ENCODE assay signal across 11 cellular contexts in genomic region chr1:159853417-159853816, GRCh38. TPM values are rescaled to one million over a fixed set of nuclear protein-coding genes. Genes with fewer than 3 reads are reported as not detected.
DNase-seq lines count a peak whose midpoint lies in the region; ATAC-seq and TF ChIP-seq lines count a peak whose summit lies in the region.
"Had no signal": no experiment of that assay in that cellular context is flagged by ENCODE, and none has a peak within 500 bp of the region (broad histone marks: within the 10 kb centered on the region; RNA-seq: fewer than 3 reads in every experiment).

No MANE protein-coding gene starts in this region.

- H3K27me3 Mint-ChIP-seq in neural progenitor cell (ENCODE audit: insufficient read depth, low read depth): peaks cover 36% of the 10 kb centered on the region

- H3K9me3 ChIP-seq in HUES6 (ENCODE audit: control insufficient read depth, insufficient read depth, low read depth, low read length): no peaks in the 10 kb centered on the region
- no peaks in the 10 kb centered on the region for H3K9me3 ChIP-seq in neural progenitor cell (ENCODE audit: low read depth)

- peak overlapping the region; percentile 87 for H3K4me3 Mint-ChIP-seq in neural progenitor cell

- TF ChIP-seq CTCF in dorsolateral prefrontal cortex (IDR thresholded peaks at IDR 0.05 in 54 of 56, conservative IDR thresholded peaks at IDR 0.05 in 2 of 56; ENCODE audit: low read depth in 1 of 56, partially characterized antibody in 56 of 56) (no peak), neural progenitor cell (IDR thresholded peaks at IDR 0.05) (no peak)

- H3K9ac ChIP-seq in HUES6 (ENCODE audit: low read length) (no peak overlapping the region), neural progenitor cell (no peak overlapping the region)

- H3K9me3 Mint-ChIP-seq in neural progenitor cell: peaks cover 3% of the 10 kb centered on the region

- H3K4me1 ChIP-seq in HUES6 (ENCODE audit: control insufficient read depth, insufficient read depth, low read length) (peaks cover 5% of the 10 kb centered on the region; the same call in 1 of the 2 replicates), neural progenitor cell (peaks cover 10% of the 10 kb centered on the region)

- peaks cover 13% of the 10 kb centered on the region for H3K4me1 Mint-ChIP-seq in neural progenitor cell

- H3K27ac ChIP-seq in HUES6 (ENCODE audit: low read depth, low read length) (no peak overlapping the region), dorsolateral prefrontal cortex (peak overlapping the region in 35 of 59 donors; percentile 58 to 96 (median 91)), neural progenitor cell (no peak overlapping the region)

- H3F3A ChIP-seq in neural progenitor cell (ENCODE audit: low read depth): no peaks in the 10 kb centered on the region

- in situ Hi-C loops in ACHN (cut with HindIII; ENCODE audit: low pct_ligation_motif_present, low pct_unique_long_range_greater_than_20kb, low sequenced_read_pairs): no loop called here

- DNase-seq in ACHN: peak; percentile 21
- no peak for DNase-seq in dorsolateral prefrontal cortex
- no peak for DNase-seq in neural progenitor cell (ENCODE audit: low spot score)
- DNase-seq in C1 segment of cervical spinal cord (lab: John Stamatoyannopoulos, UW): no peak
- DNase-seq: SIG-M5 had no signal

- no peaks in the 10 kb centered on the region for H4K20me1 ChIP-seq in neural progenitor cell (ENCODE audit: low read depth)

- intact Hi-C loops in dorsolateral prefrontal cortex (cut with DNase I): loop anchor here in 1 of 2 donors (5.0 kb wide), 1 partner anchor 34 kb away; no protein-coding TSS in a partner anchor

- peaks cover 45% of the 10 kb centered on the region for H3K27me3 ChIP-seq in HUES6 (ENCODE audit: control insufficient read depth, insufficient read depth, low read length)
- no peaks in the 10 kb centered on the region for H3K27me3 ChIP-seq in dorsolateral prefrontal cortex
- peaks cover 70% of the 10 kb centered on the region for H3K27me3 ChIP-seq in neural progenitor cell

- no peak overlapping the region for H2AFZ ChIP-seq in neural progenitor cell (replicated peaks)

- H3K4me2 ChIP-seq in neural progenitor cell: peak overlapping the region; percentile 87

- H3K36me3 Mint-ChIP-seq in neural progenitor cell: no peaks in the 10 kb centered on the region

- H3K4me3 ChIP-seq in HUES6 (ENCODE audit: low read depth, low read length) (peak overlapping the region; percentile 74; the same call in 1 of the 2 replicates), dorsolateral prefrontal cortex (peak overlapping the region in 42 of 59 donors; percentile 63 to 96 (median 83)), neural progenitor cell (peak overlapping the region; percentile 47)

- H3K79me2 ChIP-seq in neural progenitor cell (ENCODE audit: low read depth): no peaks in the 10 kb centered on the region

- no peak for ATAC-seq in GM21825 (IDR thresholded peaks at IDR 0.05; ENCODE audit: unreplicated experiment)
- no peak for ATAC-seq in HG02678 (IDR thresholded peaks at IDR 0.05; ENCODE audit: unreplicated experiment)
- no peak for ATAC-seq in GM19452 (IDR thresholded peaks at IDR 0.05; ENCODE audit: unreplicated experiment)

- H3K36me3 ChIP-seq in HUES6 (ENCODE audit: control insufficient read depth, insufficient read depth, low read length) (no peaks in the 10 kb centered on the region), neural progenitor cell (no peaks in the 10 kb centered on the region)

- no peak overlapping the region for H3K27ac Mint-ChIP-seq in neural progenitor cell

RNA-seq across cellular contexts. Expression of gene VSIG8, which starts 9.0 kb away (rescaled TPM):
- total RNA-seq in dorsolateral prefrontal cortex (under 1 TPM in 24 of 120 experiments, not detected in 96; 0.24 to 0.68 (median 0.34) TPM), neural progenitor cell (ENCODE audit: low replicate concordance) (not detected in 2 replicates)
- total RNA-seq: activated CD8-positive, alpha-beta memory T cell treated with anti-CD3 and anti-CD28 coated beads for 36 hours had no signal

RNA-seq across cellular contexts. Expression of gene SLAMF8, which starts 26.7 kb away (rescaled TPM):
- 10 to 100 TPM in 1 of 120 experiments, 1 to 10 TPM in 63, under 1 TPM in 45, not detected in 11; 0.16 to 11.0 (median 1.3) TPM for total RNA-seq in dorsolateral prefrontal cortex
- not detected in 2 replicates for total RNA-seq in neural progenitor cell (ENCODE audit: low replicate concordance)

RNA-seq across cellular contexts. Expression of gene CFAP45, which starts 46.5 kb away (rescaled TPM):
- 1 to 10 TPM in 6 of 120 experiments, under 1 TPM in 26, not detected in 88; 0.26 to 2.2 (median 0.70) TPM for total RNA-seq in dorsolateral prefrontal cortex
- not detected in 2 replicates for total RNA-seq in neural progenitor cell (ENCODE audit: low replicate concordance)

RNA-seq across cellular contexts. Expression of gene FCRL6, which starts 51.3 kb away (rescaled TPM):
- total RNA-seq in dorsolateral prefrontal cortex: 1 to 10 TPM in 5 of 120 experiments, under 1 TPM in 25, not detected in 90; 0.23 to 2.2 (median 0.54) TPM
- total RNA-seq in neural progenitor cell (ENCODE audit: low replicate concordance): not detected in 2 replicates
- total RNA-seq: H4 had no signal

Comparison
In these comparisons a context has a peak if more than half of its experiments do, and no peak if none do; other contexts are left out.
1. H3K27ac ChIP-seq: peak in dorsolateral prefrontal cortex (35 of 59); none in HUES6 (single experiment) and neural progenitor cell (single experiment).
2. Peak in every context shown above with its lines, with median percentiles within 50 percentile points of each other: H3K4me3 ChIP-seq.